15 cellular contexts compared by ENCODE assay signal in genomic region chr2:24856791-24857211, GRCh38.
DNase-seq lines count a peak whose midpoint lies in the region; ATAC-seq and TF ChIP-seq lines count a peak whose summit lies in the region.
"Had no signal": no experiment of that assay in that cellular context is flagged by ENCODE, and none has a peak within 500 bp of the region (broad histone marks: within the 10 kb centered on the region; RNA-seq: fewer than 3 reads in every experiment).

No MANE protein-coding gene starts in this region.

- no peak overlapping the region for H3K27ac Mint-ChIP-seq in activated naive CD4-positive, alpha-beta T cell treated with anti-CD3 and anti-CD28 coated beads, Interleukin-2, amount 10 ng/mL, durations not matched to agents 7 days and 5 days
- H3K27ac Mint-ChIP-seq: activated naive CD4-positive, alpha-beta T cell treated with anti-CD3 and anti-CD28 coated beads, Interleukin-2, amount 50 U/mL, for 72 hours; T-cell had no signal

- intact Hi-C loops in right cardiac atrium (cut with DNase I), result no loop called here
- intact Hi-C loops in gastrocnemius medialis (cut with DNase I; ENCODE audit: low total_unique reads), result no loop called here
- intact Hi-C loops in colonic mucosa (cut with DNase I), result no loop called here

- in situ Hi-C loops in gastrocnemius medialis (cut with MboI; ENCODE audit: low sequenced_read_pairs in 4 of 4), result no loop called here

- CTCF ChIA-PET in activated naive CD4-positive, alpha-beta T cell treated with anti-CD3 and anti-CD28 coated beads, Interleukin-2, amount 10 ng/mL, durations not matched to agents 7 days and 5 days (lab: Charles Lee), result no interaction called here

- H3K27me3 ChIP-seq in right cardiac atrium (ENCODE audit: control insufficient read depth, insufficient read depth), result no peaks in the 10 kb centered on the region
- no peaks in the 10 kb centered on the region for H3K27me3 ChIP-seq in gastrocnemius medialis
- H3K27me3 ChIP-seq in colonic mucosa, result no peaks in the 10 kb centered on the region
- H3K27me3 ChIP-seq: left lung had no signal

- DNase-seq in AG08396 (ENCODE audit: low spot score), result peak; percentile 48
- peak in 2 of 3 donors; percentile 50 to 68 for DNase-seq in right cardiac atrium
- DNase-seq in gastrocnemius medialis, result no peak
- no peak for DNase-seq in activated naive CD4-positive, alpha-beta T cell treated with anti-CD3 and anti-CD28 coated beads, Interleukin-2, amount 10 ng/mL, durations not matched to agents 7 days and 5 days
- DNase-seq in colonic mucosa, result no peak
- DNase-seq: activated CD4-positive, alpha-beta T cell treated with anti-CD3 and anti-CD28 coated beads, Interleukin-2, amount 50 U/mL, for 4 hours; left lung; NCI-H146; stimulated activated naive CD4-positive, alpha-beta T cell; T-cell had no signal

- no peak overlapping the region for H3K9ac ChIP-seq in colonic mucosa (ENCODE audit: low read depth in 2 of 2, low read length in 2 of 2)

- no peak for TF ChIP-seq POLR2A in gastrocnemius medialis (IDR thresholded peaks at IDR 0.05)

- H3K9me3 Mint-ChIP-seq in activated naive CD4-positive, alpha-beta T cell treated with anti-CD3 and anti-CD28 coated beads, Interleukin-2, amount 10 ng/mL, durations not matched to agents 7 days and 5 days, result no peaks in the 10 kb centered on the region
- H3K9me3 Mint-ChIP-seq: activated naive CD4-positive, alpha-beta T cell treated with anti-CD3 and anti-CD28 coated beads, Interleukin-2, amount 50 U/mL, for 72 hours; T-cell had no signal

- H3K36me3 ChIP-seq in gastrocnemius medialis (no peaks in the 10 kb centered on the region), colonic mucosa (no peaks in the 10 kb centered on the region)
- H3K36me3 ChIP-seq: left lung had no signal

- H3K4me3 ChIP-seq in right cardiac atrium (ENCODE audit: low read length) (no peak overlapping the region), gastrocnemius medialis (no peak overlapping the region), colonic mucosa (no peak overlapping the region)
- H3K4me3 ChIP-seq: left lung had no signal

- H3K9me3 ChIP-seq in right cardiac atrium (ENCODE audit: control insufficient read depth, low read length) (no peaks in the 10 kb centered on the region), gastrocnemius medialis (no peaks in the 10 kb centered on the region), colonic mucosa (no peaks in the 10 kb centered on the region)
- H3K9me3 ChIP-seq: left lung had no signal

- H3K4me1 Mint-ChIP-seq in activated naive CD4-positive, alpha-beta T cell treated with anti-CD3 and anti-CD28 coated beads, Interleukin-2, amount 10 ng/mL, durations not matched to agents 7 days and 5 days, result no peaks in the 10 kb centered on the region
- H3K4me1 Mint-ChIP-seq: T-cell had no signal

- no peak for TF ChIP-seq CTCF in gastrocnemius medialis (IDR thresholded peaks at IDR 0.05 in 4 of 5, conservative IDR thresholded peaks at IDR 0.05 in 1 of 5)
- no peak for TF ChIP-seq CTCF in colonic mucosa (IDR thresholded peaks at IDR 0.05)

- ATAC-seq in right cardiac atrium (peak; percentile 36 to 40), gastrocnemius medialis (peak; percentile 43 to 47), HG03354 (IDR thresholded peaks at IDR 0.05; ENCODE audit: poor library complexity, severe bottlenecking, unreplicated experiment) (no peak), HG02852 (IDR thresholded peaks at IDR 0.05; ENCODE audit: unreplicated experiment) (no peak)
- ATAC-seq: activated naive CD4-positive, alpha-beta T cell treated with anti-CD3 and anti-CD28 coated beads, Interleukin-2, amount 50 U/mL, for 72 hours; HCT116; left lung; T-cell had no signal

- WGBS in right cardiac atrium, result 74% methylated on average over 5 of the region's 5 CpGs

- no peak overlapping the region for H3K4me3 Mint-ChIP-seq in activated naive CD4-positive, alpha-beta T cell treated with anti-CD3 and anti-CD28 coated beads, Interleukin-2, amount 10 ng/mL, durations not matched to agents 7 days and 5 days
- H3K4me3 Mint-ChIP-seq: T-cell had no signal

- H3K4me1 ChIP-seq in right cardiac atrium (ENCODE audit: control insufficient read depth, insufficient read depth, low read length), result peaks cover 7% of the 10 kb centered on the region
- H3K4me1 ChIP-seq in gastrocnemius medialis, result no peaks in the 10 kb centered on the region
- no peaks in the 10 kb centered on the region for H3K4me1 ChIP-seq in colonic mucosa
- H3K4me1 ChIP-seq: left lung had no signal

- peak overlapping the region; percentile 54 for H3K27ac ChIP-seq in cingulate gyrus (ENCODE audit: low read depth, low read length)
- peak overlapping the region; percentile 65 for H3K27ac ChIP-seq in right cardiac atrium (ENCODE audit: low read length)
- peak overlapping the region; percentile 65 to 72 (median 70) for H3K27ac ChIP-seq in gastrocnemius medialis
- no peak overlapping the region for H3K27ac ChIP-seq in colonic mucosa

- H3K36me3 Mint-ChIP-seq in activated naive CD4-positive, alpha-beta T cell treated with anti-CD3 and anti-CD28 coated beads, Interleukin-2, amount 10 ng/mL, durations not matched to agents 7 days and 5 days, result peaks cover 2% of the 10 kb centered on the region

- H3K27me3 Mint-ChIP-seq in activated naive CD4-positive, alpha-beta T cell treated with anti-CD3 and anti-CD28 coated beads, Interleukin-2, amount 10 ng/mL, durations not matched to agents 7 days and 5 days, result no peaks in the 10 kb centered on the region
- H3K27me3 Mint-ChIP-seq: T-cell had no signal

Comparison
In these comparisons a context has a peak if more than half of its experiments do, and no peak if none do; other contexts are left out.
1. DNase-seq: peak in AG08396 (single experiment) and right cardiac atrium (2 of 3); none in gastrocnemius medialis (0 of 2), activated naive CD4-positive, alpha-beta T cell treated with anti-CD3 and anti-CD28 coated beads, Interleukin-2, amount 10 ng/mL, durations not matched to agents 7 days and 5 days (single experiment) and colonic mucosa (single experiment).
2. ATAC-seq: peak in right cardiac atrium (2 of 2) and gastrocnemius medialis (2 of 2); none in HG03354 (single experiment) and HG02852 (single experiment).